In the genomic region with DNA sequence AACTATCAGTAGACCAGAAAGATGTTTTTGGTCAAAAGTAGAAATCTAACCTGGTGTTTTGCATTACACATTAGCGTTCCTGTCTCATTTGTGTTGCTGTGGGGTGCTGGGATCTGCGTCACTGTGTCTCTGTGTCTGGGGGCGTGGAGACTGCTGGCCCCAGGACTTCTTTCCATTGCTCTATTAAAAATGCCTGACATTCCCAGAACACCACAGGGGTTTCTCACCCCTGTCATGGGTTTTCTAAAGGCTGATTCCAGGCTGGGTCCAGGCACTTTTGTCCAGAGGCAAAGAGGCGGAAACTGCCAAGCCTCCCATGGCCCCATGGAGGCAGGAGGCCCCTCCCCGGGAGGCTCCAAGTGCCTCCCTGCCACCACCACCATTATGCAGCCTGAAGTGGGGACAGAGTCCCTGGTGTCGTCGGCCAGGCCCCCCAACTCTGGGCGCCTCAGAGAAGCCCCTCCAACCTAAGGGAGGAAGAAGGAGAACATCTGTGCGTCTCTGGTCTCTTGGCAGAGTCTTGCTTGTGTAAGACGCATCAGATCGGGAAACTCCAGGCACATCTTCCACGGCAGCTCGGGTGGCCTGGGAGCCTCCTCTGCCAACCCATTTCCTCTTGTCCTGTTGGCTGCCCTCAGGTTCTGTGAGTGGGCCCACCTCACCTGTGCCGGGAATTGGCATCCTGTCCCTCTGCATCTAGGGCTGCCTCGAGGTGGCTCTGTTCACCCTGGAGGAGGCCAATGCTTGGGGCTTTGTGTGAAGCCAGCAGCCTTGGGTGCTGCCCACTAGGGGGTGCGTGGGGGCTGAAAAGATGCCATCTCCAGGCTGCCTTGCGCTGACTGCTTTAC, we compare ENCODE assay signal across 8 cellular contexts. TPM values are rescaled to one million over a fixed set of nuclear protein-coding genes. Genes with fewer than 3 reads are reported as not detected.
A peak's percentile ranks its signal among the peaks of the same experiment; 100 is the strongest.
DNase-seq lines count a peak whose midpoint lies in the region; ATAC-seq, FAIRE-seq and TF ChIP-seq lines count a peak whose summit lies in the region.

No MANE protein-coding gene starts in this region.

- H3K9me1 ChIP-seq in keratinocyte (ENCODE audit: control insufficient read depth, extremely low read depth, insufficient read depth, low read length) = no peaks in the 10 kb centered on the region

- no peak overlapping the region for H3K27ac ChIP-seq in Karpas-422 (ENCODE audit: low read length)
- H3K27ac ChIP-seq in keratinocyte (ENCODE audit: control insufficient read depth, insufficient read depth, low read length) = no peak overlapping the region

- H2AFZ ChIP-seq in Karpas-422 (ENCODE audit: low read length) (no peak overlapping the region), keratinocyte (ENCODE audit: control insufficient read depth, low read length) (no peak overlapping the region)

- dilution Hi-C loops in keratinocyte (cut with MboI; ENCODE audit: extremely low pct_ligation_motif_present, low sequenced_read_pairs) = no loop called here

- no peaks in the 10 kb centered on the region for H3K9me2 ChIP-seq in Karpas-422 (replicated peaks; ENCODE audit: insufficient read depth, low read length)

- H4K20me1 ChIP-seq in Karpas-422 (ENCODE audit: insufficient read depth, low read depth, low read length) (peaks cover 3% of the 10 kb centered on the region; the same call in 1 of the 2 replicates), keratinocyte (ENCODE audit: control insufficient read depth, extremely low read depth, insufficient read depth, low read length) (no peaks in the 10 kb centered on the region)

- no peak overlapping the region for H3K4me3 ChIP-seq in Karpas-422 (ENCODE audit: low read length)
- H3K4me3 ChIP-seq in WI38 (ENCODE audit: low read depth, low read length) = no peak overlapping the region
- no peak overlapping the region for H3K4me3 ChIP-seq in keratinocyte (ENCODE audit: control insufficient read depth in 2 of 3, extremely low read depth in 1 of 3, insufficient read depth in 2 of 3, low read depth in 1 of 3, low read length in 3 of 3)

- H3K4me1 ChIP-seq in Karpas-422 (ENCODE audit: low read length) (no peaks in the 10 kb centered on the region), keratinocyte (ENCODE audit: control insufficient read depth, extremely low read depth, insufficient read depth, low read length) (no peaks in the 10 kb centered on the region)

- peak; percentile 55; the same call in 1 of the 2 replicates for TF ChIP-seq CTCF in WI38 (IDR thresholded peaks at IDR 0.05; ENCODE audit: low read depth, low read length)
- peak; percentile 25 to 54 (median 46) for TF ChIP-seq CTCF in keratinocyte (optimal IDR thresholded peaks at IDR 0.05 in 1 of 3, IDR thresholded peaks at IDR 0.05 in 1 of 3, conservative IDR thresholded peaks at IDR 0.05 in 1 of 3; ENCODE audit: extremely low read depth in 1 of 3, insufficient read depth in 2 of 3, low read length in 3 of 3)

- FAIRE-seq in keratinocyte (lab: Jason Lieb, UNC) = no peak

- no peaks in the 10 kb centered on the region for H3K79me2 ChIP-seq in Karpas-422 (ENCODE audit: low read length)
- no peaks in the 10 kb centered on the region for H3K79me2 ChIP-seq in keratinocyte (ENCODE audit: control insufficient read depth, insufficient read depth, low read length)

- H3K27me3 ChIP-seq in Karpas-422 (ENCODE audit: low read length) = no peaks in the 10 kb centered on the region
- peaks cover 54% of the 10 kb centered on the region for H3K27me3 ChIP-seq in keratinocyte (ENCODE audit: control insufficient read depth, extremely low read depth, insufficient read depth, low read length)

- H3K9ac ChIP-seq in Karpas-422 (ENCODE audit: low read length) (no peak overlapping the region), keratinocyte (ENCODE audit: control insufficient read depth, extremely low read depth, insufficient read depth, low read length) (no peak overlapping the region)

- H3K9me3 ChIP-seq in Karpas-422 (ENCODE audit: low read length) (no peaks in the 10 kb centered on the region), keratinocyte (ENCODE audit: control insufficient read depth, low read depth, low read length) (no peaks in the 10 kb centered on the region)

- H3K36me3 ChIP-seq in Karpas-422 (ENCODE audit: insufficient read depth, low read length) = no peaks in the 10 kb centered on the region
- H3K36me3 ChIP-seq in keratinocyte (ENCODE audit: control insufficient read depth in 2 of 2, extremely low read depth in 1 of 2, insufficient read depth in 2 of 2, low read length in 2 of 2) = no peaks in the 10 kb centered on the region

- ATAC-seq in GM18868 (IDR thresholded peaks at IDR 0.05; ENCODE audit: unreplicated experiment) (no peak), GM21737 (IDR thresholded peaks at IDR 0.05; ENCODE audit: unreplicated experiment) (no peak)

- H3K4me2 ChIP-seq in Karpas-422 (ENCODE audit: low read depth, low read length, poor library complexity, severe bottlenecking) = no peak overlapping the region
- no peak overlapping the region for H3K4me2 ChIP-seq in keratinocyte (ENCODE audit: control insufficient read depth, extremely low read depth, insufficient read depth, low read depth, low read length)

- DNase-seq in SIG-M5 treated with dmso at 0.1 percent for 504 hours (lab: John Stamatoyannopoulos, UW; ENCODE audit: unreplicated experiment) = peak; percentile 47
- no peak for DNase-seq in SIG-M5 (lab: John Stamatoyannopoulos, UW)
- peak; percentile 86 for DNase-seq in Karpas-422
- DNase-seq in keratinocyte (ENCODE audit: low read depth, low spot score) = no peak
- no peak for DNase-seq in T-helper 9 cell

RNA-seq across cellular contexts. Expression of a gene that starts 13.8 kb away (rescaled TPM):
- total RNA-seq in Karpas-422 (2014; rRNA removed; shearing (Covaris generic); ENCODE audit: low replicate concordance) = not detected in 2 replicates
- polyA plus RNA-seq in keratinocyte = 0.10 to 0.12 TPM in 2 of 3 replicates, not detected in the other
- polyA plus RNA-seq in keratinocyte (2011; ENCODE audit: low read depth) = not detected
- 0.05 TPM in 1 of 2 replicates, not detected in the other for polyA plus RNA-seq in keratinocyte (2011; cell fraction: cytosol; rRNA removed)
- 0.09 and 0.13 TPM in 2 replicates for polyA plus RNA-seq in keratinocyte (2011; cell fraction: nucleus; rRNA removed)
- polyA plus RNA-seq in keratinocyte (2012; ENCODE audit: low replicate concordance) = 0.09 TPM in 1 of 2 replicates, not detected in the other
- polyA minus RNA-seq in keratinocyte = 0.03 to 1.4 TPM in 2 of 3 replicates, not detected in the other
- polyA minus RNA-seq in keratinocyte (2011; cell fraction: cytosol; rRNA and poly(A)+ RNA removed) = not detected
- not detected in 2 replicates for polyA minus RNA-seq in keratinocyte (2011; cell fraction: nucleus; rRNA and poly(A)+ RNA removed)

Comparison
In these comparisons a context has a peak if more than half of its experiments do, and no peak if none do; other contexts are left out.
1. DNase-seq: peak in SIG-M5 treated with dmso at 0.1 percent for 504 hours (single experiment) and Karpas-422 (single experiment); none in SIG-M5 (single experiment), keratinocyte (single experiment) and T-helper 9 cell (single experiment).